13 cellular contexts compared by ENCODE assay signal in the genomic region with DNA sequence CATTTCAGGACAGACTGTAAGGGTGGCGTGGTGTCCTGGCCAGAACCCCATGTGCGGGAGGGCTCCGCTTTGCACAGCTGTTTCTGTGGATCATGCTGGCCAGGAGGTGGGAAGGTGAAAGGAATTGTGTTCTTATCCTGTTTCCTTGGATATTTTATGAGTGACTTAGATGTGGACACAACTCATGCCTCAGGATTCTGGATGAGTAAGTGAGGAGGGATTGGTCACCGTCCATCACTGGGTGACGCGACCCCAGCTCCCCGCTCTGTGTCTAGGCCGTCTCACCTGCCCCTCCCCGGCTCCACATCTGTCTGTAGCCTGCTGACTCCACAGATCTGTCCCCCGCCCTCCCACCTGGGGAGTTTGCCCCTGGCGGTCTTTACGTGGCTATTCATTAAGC. TPM values are rescaled to one million over a fixed set of nuclear protein-coding genes. Genes with fewer than 3 reads are reported as not detected.
A peak's percentile ranks its signal among the peaks of the same experiment; 100 is the strongest.
DNase-seq lines count a peak whose midpoint lies in the region; ATAC-seq and TF ChIP-seq lines count a peak whose summit lies in the region.
"Had no signal": no experiment of that assay in that cellular context is flagged by ENCODE, and none has a peak within 500 bp of the region (broad histone marks: within the 10 kb centered on the region; RNA-seq: fewer than 3 reads in every experiment).

No MANE protein-coding gene starts in this region.

- CTCF ChIA-PET in CD4-positive, alpha-beta T cell (lab: Charles Lee), result no interaction called here

- H3K27ac ChIP-seq in CD4-positive, alpha-beta T cell (ENCODE audit: low read depth, low read length), result peak overlapping the region; percentile 48
- H3K27ac ChIP-seq in brain microvascular endothelial cell, result peak overlapping the region; percentile 48
- H3K27ac ChIP-seq in ovary, result no peak overlapping the region
- H3K27ac ChIP-seq: heart left ventricle, KMS-11, transverse colon had no signal

- H3K4me1 ChIP-seq in ovary (ENCODE audit: insufficient read depth), result no peaks in the 10 kb centered on the region
- H3K4me1 ChIP-seq: transverse colon had no signal

- H3K4me3 ChIP-seq in brain microvascular endothelial cell (ENCODE audit: low read depth, low read length) (no peak overlapping the region), ovary (no peak overlapping the region)
- H3K4me3 ChIP-seq: heart left ventricle, transverse colon had no signal

- no peaks in the 10 kb centered on the region for H3K9me3 ChIP-seq in CD4-positive, alpha-beta T cell (ENCODE audit: control insufficient read depth, low read length)
- H3K9me3 ChIP-seq in ovary, result no peaks in the 10 kb centered on the region
- H3K9me3 ChIP-seq: heart left ventricle, transverse colon had no signal

- TF ChIP-seq CTCF in CD4-positive, alpha-beta T cell (IDR thresholded peaks at IDR 0.05), result no peak
- TF ChIP-seq CTCF in brain microvascular endothelial cell (IDR thresholded peaks at IDR 0.05; ENCODE audit: low read depth, low read length, missing control alignments) (peak; percentile 12), ovary (IDR thresholded peaks at IDR 0.05) (no peak)

- POLR2A ChIA-PET in CD4-positive, alpha-beta T cell (lab: Charles Lee), result no interaction called here

- TF ChIP-seq POLR2A in ovary (IDR thresholded peaks at IDR 0.05), result no peak

- intact Hi-C loops in CD4-positive, alpha-beta T cell (cut with DNase I, micrococcal nuclease), result no loop called here
- intact Hi-C loops in ovary (cut with DNase I), result loop anchor here in 1 of 4 donors (5.0 kb wide), 1 partner anchor 167 kb away; no protein-coding TSS in a partner anchor

- peaks cover 69% of the 10 kb centered on the region for H3K36me3 Mint-ChIP-seq in CD4-positive, alpha-beta T cell (ENCODE audit: low read depth)

- H3K27ac Mint-ChIP-seq in CD4-positive, alpha-beta T cell, result peak overlapping the region; percentile 75

- in situ Hi-C loops in brain microvascular endothelial cell (cut with HindIII; ENCODE audit: low pct_ligation_motif_present, low sequenced_read_pairs), result no loop called here

- H3K27me3 ChIP-seq in CD4-positive, alpha-beta T cell (ENCODE audit: control insufficient read depth, insufficient read depth, low read length), result no peaks in the 10 kb centered on the region
- H3K27me3 ChIP-seq in brain microvascular endothelial cell (replicated peaks), result no peaks in the 10 kb centered on the region
- H3K27me3 ChIP-seq in ovary, result no peaks in the 10 kb centered on the region
- H3K27me3 ChIP-seq: heart left ventricle, transverse colon had no signal

- no peak for TF ChIP-seq EP300 in ovary (IDR thresholded peaks at IDR 0.05)

- peaks cover 60% of the 10 kb centered on the region for H3K4me1 Mint-ChIP-seq in CD4-positive, alpha-beta T cell (ENCODE audit: low read depth)

- WGBS in ovary, 3 donors, result 77 to 85% (median 83%) methylated on average over 12 of the region's 12 CpGs

- no peaks in the 10 kb centered on the region for H3K27me3 Mint-ChIP-seq in CD4-positive, alpha-beta T cell
- H3K27me3 Mint-ChIP-seq: activated CD4-positive, alpha-beta T cell treated with anti-CD3 and anti-CD28 coated beads for 36 hours had no signal

- H3K4me3 Mint-ChIP-seq in CD4-positive, alpha-beta T cell, result no peak overlapping the region
- H3K4me3 Mint-ChIP-seq: activated CD4-positive, alpha-beta T cell treated with anti-CD3 and anti-CD28 coated beads for 36 hours had no signal

- DNase-seq in CD4-positive, alpha-beta T cell, result no peak
- DNase-seq in M059J (ENCODE audit: low read depth), result peak; percentile 95
- DNase-seq in brain microvascular endothelial cell, result peak; percentile 83
- peak; percentile 49 for DNase-seq in myocyte (ENCODE audit: low read depth)
- no peak for DNase-seq in NCI-H1694 treated with DMSO at 0.1 percent for 48 hours (lab: John Stamatoyannopoulos, UW)
- no peak for DNase-seq in ovary
- DNase-seq: activated CD4-positive, alpha-beta T cell treated with anti-CD3 and anti-CD28 coated beads for 36 hours; DMS153; heart left ventricle; transverse colon had no signal

- ATAC-seq in CD4-positive, alpha-beta T cell (ENCODE audit: poor library complexity), result no peak
- ATAC-seq in GM21515 (IDR thresholded peaks at IDR 0.05; ENCODE audit: unreplicated experiment) (no peak), HG03045 (IDR thresholded peaks at IDR 0.05; ENCODE audit: unreplicated experiment) (no peak)
- ATAC-seq: activated CD4-positive, alpha-beta T cell treated with anti-CD3 and anti-CD28 coated beads for 36 hours; heart left ventricle had no signal

- no peaks in the 10 kb centered on the region for H3K9me3 Mint-ChIP-seq in CD4-positive, alpha-beta T cell

- H3K36me3 ChIP-seq in brain microvascular endothelial cell (replicated peaks), result no peaks in the 10 kb centered on the region
- H3K36me3 ChIP-seq in ovary, result no peaks in the 10 kb centered on the region
- H3K36me3 ChIP-seq: transverse colon had no signal

RNA-seq across cellular contexts. Expression of a gene that starts 48.8 kb away (rescaled TPM):
- 100 to 1,000 TPM; 202 to 213 TPM for total RNA-seq in CD4-positive, alpha-beta T cell
- total RNA-seq in M059J (2014; rRNA removed; shearing (Covaris generic)), result 5.4 and 8.5 TPM in 2 replicates
- total RNA-seq in myocyte, result 7.0 and 7.4 TPM in 2 replicates
- 8.0 TPM for polyA plus RNA-seq in myocyte (2012)
- 1 to 10 TPM; 4.2 to 9.2 (median 8.3) TPM for total RNA-seq in ovary
- polyA plus RNA-seq in ovary, result 1 to 10 TPM; 3.7 to 6.7 TPM

Comparison
In these comparisons a context has a peak if more than half of its experiments do, and no peak if none do; other contexts are left out.
1. DNase-seq: peak in M059J (single experiment), brain microvascular endothelial cell (single experiment) and myocyte (single experiment); none in CD4-positive, alpha-beta T cell (0 of 10), NCI-H1694 treated with DMSO at 0.1 percent for 48 hours (single experiment) and ovary (0 of 5).
2. H3K27ac ChIP-seq: peak in CD4-positive, alpha-beta T cell (single experiment) and brain microvascular endothelial cell (single experiment); none in ovary (0 of 2).
3. RNA of a gene that starts 48.8 kb away (total RNA-seq): 202 to 213 TPM in CD4-positive, alpha-beta T cell; 5.4 to 8.5 TPM in M059J, 4.2 to 9.2 TPM in ovary and 7.0 to 7.4 TPM in myocyte; every median in the first group is over 10 times any median in the second.